In the genomic region with DNA sequence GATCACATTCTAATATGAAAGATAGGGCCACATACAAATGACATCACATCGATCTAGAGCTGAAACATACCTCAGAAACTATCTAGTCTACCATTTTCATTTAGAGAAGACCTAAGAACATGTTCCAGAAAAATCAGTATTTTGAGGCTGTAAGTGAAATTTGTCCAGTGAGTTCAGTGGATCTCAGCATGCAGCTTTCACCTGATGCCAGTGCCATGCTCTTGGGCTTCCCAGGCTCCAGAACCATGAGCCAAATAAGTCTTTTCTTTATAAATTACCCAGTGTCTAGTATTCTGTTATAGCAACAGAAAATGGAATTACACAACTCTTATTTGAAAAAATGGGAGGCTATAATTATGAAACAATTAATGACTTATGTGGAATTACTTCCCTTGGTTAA, we compare ENCODE assay signal across 20 cellular contexts. TPM values are rescaled to one million over a fixed set of nuclear protein-coding genes. Genes with fewer than 3 reads are reported as not detected.
DNase-seq lines count a peak whose midpoint lies in the region; ATAC-seq and TF ChIP-seq lines count a peak whose summit lies in the region.
"Had no signal": no experiment of that assay in that cellular context is flagged by ENCODE, and none has a peak within 500 bp of the region (broad histone marks: within the 10 kb centered on the region; RNA-seq: fewer than 3 reads in every experiment).

No MANE protein-coding gene starts in this region.

- peak overlapping the region; percentile 3 for H3K27ac Mint-ChIP-seq in stimulated activated effector memory CD8-positive, alpha-beta T cell treated with anti-CD3 and anti-CD28 coated beads, Interleukin-12 subunit alpha, Interleukin-12 subunit beta, amount 100 ng/mL, for 72 hours
- H3K27ac Mint-ChIP-seq in WTC11: no peak overlapping the region
- H3K27ac Mint-ChIP-seq: CD4-positive, CD25-positive, alpha-beta regulatory T cell; CD8-positive, alpha-beta T cell had no signal

- intact Hi-C loops in HCT116 (cut with micrococcal nuclease) (no loop called here), Panc1 (cut with micrococcal nuclease; ENCODE audit: unreplicated experiment) (no loop called here), Right ventricle myocardium superior (cut with DNase I) (no loop called here)

- no peak overlapping the region for H3K9ac ChIP-seq in HCT116 (ENCODE audit: low read length)
- H3K9ac ChIP-seq: GM23248 had no signal

- CTCF ChIA-PET in HCT116 (lab: Charles Lee): no interaction called here
- CTCF ChIA-PET in Panc1 (lab: Charles Lee): no interaction called here
- CTCF ChIA-PET in WTC11 (lab: Charles Lee): no interaction called here

- H3K9me2 ChIP-seq in HCT116 (ENCODE audit: insufficient read depth): no peaks in the 10 kb centered on the region

- ATAC-seq in HCT116 (no peak), Panc1 (no peak), WTC11 (no peak), Right ventricle myocardium superior (ENCODE audit: poor library complexity) (no peak)
- no peak for ATAC-seq in stimulated activated effector memory CD8-positive, alpha-beta T cell treated with anti-CD3 and anti-CD28 coated beads, Interleukin-12 subunit alpha, Interleukin-12 subunit beta, amount 100 ng/mL, for 72 hours
- ATAC-seq: CD8-positive, alpha-beta T cell had no signal

- H3K4me3 ChIP-seq in HCT116 (replicated peaks in 1 of 2; ENCODE audit: low read depth in 1 of 2, low read length in 2 of 2) (no peak overlapping the region), Panc1 (ENCODE audit: low read depth in 2 of 2, low read length in 2 of 2) (no peak overlapping the region)
- H3K4me3 ChIP-seq: GM12878, GM23248 had no signal

- H3K36me3 ChIP-seq in HCT116 (ENCODE audit: control insufficient read depth in 1 of 2, insufficient read depth in 2 of 2, low read length in 2 of 2): no peaks in the 10 kb centered on the region
- no peaks in the 10 kb centered on the region; the same call in 1 of the 2 replicates for H3K36me3 ChIP-seq in Panc1 (ENCODE audit: control insufficient read depth, insufficient read depth, low read length)

- in situ Hi-C loops in Panc1 (cut with HindIII; ENCODE audit: low pct_unique_long_range_greater_than_20kb, low sequenced_read_pairs): no loop called here

- peak overlapping the region; percentile 89 for H3K27ac ChIP-seq in 22Rv1
- H3K27ac ChIP-seq in HCT116 (ENCODE audit: low read depth, low read length): no peak overlapping the region
- H3K27ac ChIP-seq in Panc1 (ENCODE audit: low read length): peak overlapping the region; percentile 82; the same call in 1 of the 2 replicates
- H3K27ac ChIP-seq: GM23248 had no signal

- H3K4me3 Mint-ChIP-seq in stimulated activated effector memory CD8-positive, alpha-beta T cell treated with anti-CD3 and anti-CD28 coated beads, Interleukin-12 subunit alpha, Interleukin-12 subunit beta, amount 100 ng/mL, for 72 hours: no peak overlapping the region
- H3K4me3 Mint-ChIP-seq in WTC11: no peak overlapping the region
- H3K4me3 Mint-ChIP-seq: CD4-positive, CD25-positive, alpha-beta regulatory T cell; CD8-positive, alpha-beta T cell had no signal

- peaks cover 4 to 15% of the 10 kb centered on the region in 2 experiments; a peak in 3 of 4 replicates for H3K4me1 ChIP-seq in HCT116 (ENCODE audit: control insufficient read depth in 1 of 2, insufficient read depth in 2 of 2, low read length in 2 of 2)
- H3K4me1 ChIP-seq in Panc1 (ENCODE audit: control insufficient read depth, insufficient read depth, low read length): peaks cover 36% of the 10 kb centered on the region

- H4K20me1 ChIP-seq in HCT116 (ENCODE audit: insufficient read depth): no peaks in the 10 kb centered on the region

- POLR2A ChIA-PET in HCT116 (lab: Charles Lee) (no interaction called here), Panc1 (lab: Charles Lee) (no interaction called here), WTC11 (lab: Charles Lee) (no interaction called here)

- H3K9me3 ChIP-seq in HCT116 (ENCODE audit: control insufficient read depth in 1 of 2, insufficient read depth in 1 of 2, low read depth in 1 of 2, low read length in 2 of 2) (no peaks in the 10 kb centered on the region), Panc1 (ENCODE audit: control insufficient read depth, insufficient read depth, low read depth, low read length) (no peaks in the 10 kb centered on the region)
- H3K9me3 ChIP-seq: Caco-2 had no signal

- RAD21 ChIA-PET in HCT116 (lab: Charles Lee; ENCODE audit: low non-redundant PET in 1 of 2, low total read pairs in 2 of 2, uncharacterized antibody in 2 of 2, unreplicated experiment in 2 of 2): no interaction called here

- H2AFZ ChIP-seq in HCT116 (ENCODE audit: low read depth, low read length, poor library complexity, severe bottlenecking): no peak overlapping the region
- H2AFZ ChIP-seq: GM23248 had no signal

- peak overlapping the region; percentile 38; the same call in 1 of the 2 replicates for H3K4me2 ChIP-seq in HCT116 (ENCODE audit: low read length)

- no peaks in the 10 kb centered on the region for H3K27me3 ChIP-seq in HCT116 (ENCODE audit: insufficient read depth, low read length)
- H3K27me3 ChIP-seq in Panc1 (ENCODE audit: control insufficient read depth, insufficient read depth, low read length): no peaks in the 10 kb centered on the region

- H3K79me2 ChIP-seq in HCT116 (ENCODE audit: insufficient read depth, low read length): peaks cover 80% of the 10 kb centered on the region

- no TSS peak for BruUV-seq in HCT116 (replicated peaks; lab: Mats Ljungman, UMichigan)
- no TSS peak for BruUV-seq in Panc1 (replicated peaks; lab: Mats Ljungman, UMichigan)

- peaks cover 27% of the 10 kb centered on the region for H3K4me1 Mint-ChIP-seq in stimulated activated effector memory CD8-positive, alpha-beta T cell treated with anti-CD3 and anti-CD28 coated beads, Interleukin-12 subunit alpha, Interleukin-12 subunit beta, amount 100 ng/mL, for 72 hours
- peaks cover 18% of the 10 kb centered on the region for H3K4me1 Mint-ChIP-seq in WTC11

- peaks cover 4% of the 10 kb centered on the region for H3K36me3 Mint-ChIP-seq in stimulated activated effector memory CD8-positive, alpha-beta T cell treated with anti-CD3 and anti-CD28 coated beads, Interleukin-12 subunit alpha, Interleukin-12 subunit beta, amount 100 ng/mL, for 72 hours
- H3K36me3 Mint-ChIP-seq in WTC11: 0 out of 2 replicates have a peak, but pooled peaks cover 3% of the 10 kb centered on the region
- H3K36me3 Mint-ChIP-seq: CD8-positive, alpha-beta T cell had no signal

- TF ChIP-seq POLR2A in HCT116 (IDR thresholded peaks at IDR 0.05; ENCODE audit: borderline replicate concordance, extremely low read depth, insufficient read depth, insufficient read length): no peak

- no peak for TF ChIP-seq CTCF in 22Rv1 (IDR thresholded peaks at IDR 0.05)
- TF ChIP-seq CTCF in HCT116 (IDR thresholded peaks at IDR 0.05 in 2 of 3, conservative IDR thresholded peaks at IDR 0.05 in 1 of 3; ENCODE audit: borderline replicate concordance in 1 of 3, insufficient read depth in 1 of 3, low read depth in 2 of 3, low read length in 2 of 3): no peak
- no peak for TF ChIP-seq CTCF in Panc1 (IDR thresholded peaks at IDR 0.05)
- no peak for TF ChIP-seq CTCF in WTC11 (IDR thresholded peaks at IDR 0.05)

- no peak for DNase-seq in HCT116 (ENCODE audit: low read depth, low spot score)
- no peak for DNase-seq in Panc1 (ENCODE audit: low read depth, low spot score)
- DNase-seq in stimulated activated effector memory CD8-positive, alpha-beta T cell treated with anti-CD3 and anti-CD28 coated beads, Interleukin-12 subunit alpha, Interleukin-12 subunit beta, amount 100 ng/mL, for 72 hours (ENCODE audit: low spot score in 2 of 2): no peak
- DNase-seq in WTC11 (ENCODE audit: low spot score): no peak
- no peak for DNase-seq in SIG-M5 (lab: John Stamatoyannopoulos, UW)
- no peak for DNase-seq in Right ventricle myocardium superior
- DNase-seq: C1 segment of cervical spinal cord; Caco-2; CD4-positive, CD25-positive, alpha-beta regulatory T cell; CD8-positive, alpha-beta T cell; DMS153; DND-41; GDM1; GM23248; H7; HCEC 1CT had no signal

- no peak for TF ChIP-seq RAD21 in HCT116 (IDR thresholded peaks at IDR 0.05; ENCODE audit: low read depth)

- no peaks in the 10 kb centered on the region; the same call in 1 of the 2 replicates for H3K27me3 Mint-ChIP-seq in WTC11 (ENCODE audit: low read depth)

- no peaks in the 10 kb centered on the region for H3K9me3 Mint-ChIP-seq in stimulated activated effector memory CD8-positive, alpha-beta T cell treated with anti-CD3 and anti-CD28 coated beads, Interleukin-12 subunit alpha, Interleukin-12 subunit beta, amount 100 ng/mL, for 72 hours
- H3K9me3 Mint-ChIP-seq in WTC11: no peaks in the 10 kb centered on the region
- H3K9me3 Mint-ChIP-seq: CD4-positive, CD25-positive, alpha-beta regulatory T cell; CD8-positive, alpha-beta T cell had no signal

TF ChIP-seq in HCT116, 20 proteins besides CTCF, POLR2A, EP300 and RAD21 (continues in another document):
- TF ChIP-seq SP1 (IDR thresholded peaks at IDR 0.05; ENCODE audit: low read depth): no peak
- TF ChIP-seq CBX3 (IDR thresholded peaks at IDR 0.05; ENCODE audit: low read depth): no peak
- TF ChIP-seq EZH2phosphoT487 (IDR thresholded peaks at IDR 0.05; ENCODE audit: borderline replicate concordance): no peak
- TF ChIP-seq YY1 (IDR thresholded peaks at IDR 0.05; ENCODE audit: extremely low read depth, insufficient replicate concordance, low read depth, low read length): no peak
- TF ChIP-seq EZH2 (IDR thresholded peaks at IDR 0.05): no peak
- TF ChIP-seq EGR1 (IDR thresholded peaks at IDR 0.05; ENCODE audit: low read depth): no peak; the same call in 1 of the 2 replicates
- no peak for TF ChIP-seq FOSL1 (IDR thresholded peaks at IDR 0.05; ENCODE audit: low read depth)
- no peak for TF ChIP-seq JUND (IDR thresholded peaks at IDR 0.05)

TF ChIP-seq in WTC11, 78 proteins besides CTCF, POLR2A, EP300 and RAD21 (continues in another document):
- TF ChIP-seq, protein P1, sequence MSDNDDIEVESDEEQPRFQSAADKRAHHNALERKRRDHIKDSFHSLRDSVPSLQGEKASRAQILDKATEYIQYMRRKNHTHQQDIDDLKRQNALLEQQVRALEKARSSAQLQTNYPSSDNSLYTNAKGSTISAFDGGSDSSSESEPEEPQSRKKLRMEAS (CRISPR knock-in tag; IDR thresholded peaks at IDR 0.05): no peak

RNA-seq across cellular contexts. Expression of a gene that starts 9.0 kb away (rescaled TPM):
- total RNA-seq in HCT116 (2021; ENCODE audit: unreplicated experiment) (20.1 TPM), Panc1 (2021; ENCODE audit: unreplicated experiment) (78.3 TPM), WTC11 (2021) (17.6 to 19.8 TPM (median 19.1 TPM) in 3 replicates), Right ventricle myocardium superior (139 TPM)
- 8.3 and 9.1 TPM in 2 replicates for polyA plus RNA-seq in HCT116 (2012)
- polyA plus RNA-seq in Panc1 (2012; ENCODE audit: insufficient read length): 70.3 TPM

RNA-seq across cellular contexts. Expression of a gene that starts 32.9 kb away (rescaled TPM):
- total RNA-seq in HCT116 (2021; ENCODE audit: unreplicated experiment) (not detected), Panc1 (2021; ENCODE audit: unreplicated experiment) (not detected), WTC11 (2021) (0.15 TPM in 1 of 3 replicates, not detected in the others), Right ventricle myocardium superior (not detected)
- 0.07 TPM in 1 of 2 replicates, not detected in the other for polyA plus RNA-seq in HCT116 (2012)
- 0.39 TPM for polyA plus RNA-seq in Panc1 (2012; ENCODE audit: insufficient read length)
- total RNA-seq: A172, GM23248, H7 had no signal
- polyA plus RNA-seq: BJ had no signal
